8 cellular contexts compared by ENCODE assay signal in genomic region chr18:14178691-14179196, GRCh38. TPM values are rescaled to one million over a fixed set of nuclear protein-coding genes. Genes with fewer than 3 reads are reported as not detected.
DNase-seq lines count a peak whose midpoint lies in the region; ATAC-seq and TF ChIP-seq lines count a peak whose summit lies in the region.
"Not testable (repeated sequence)": the region's sequence is repeated elsewhere in the genome, so short reads cannot be mapped to it uniquely, and the experiment has no call there.

No MANE protein-coding gene starts in this region.

- not testable (repeated sequence) for H3K9ac ChIP-seq in Karpas-422 (ENCODE audit: low read length)

- not testable (repeated sequence) for H3K9me3 ChIP-seq in Karpas-422 (ENCODE audit: low read length); thoracic aorta

- H3K4me2 ChIP-seq in Karpas-422 (ENCODE audit: low read depth, low read length, poor library complexity, severe bottlenecking), result not testable (repeated sequence)

- not testable (repeated sequence) for H3K27me3 ChIP-seq in Karpas-422 (ENCODE audit: low read length); thoracic aorta (replicated peaks; ENCODE audit: insufficient read depth)

- not testable (repeated sequence) for TF ChIP-seq CTCF in thoracic aorta (IDR thresholded peaks at IDR 0.05)

- not testable (repeated sequence) for H4K20me1 ChIP-seq in Karpas-422 (ENCODE audit: insufficient read depth, low read depth, low read length)

- peak; percentile 13 for DNase-seq in GOT3 (lab: John Stamatoyannopoulos, UW)
- DNase-seq in Karpas-422, result peak; percentile 60
- peak; percentile 35 for DNase-seq in SKM-1 treated with dmso at 0.1 percent for 144 hours (lab: John Stamatoyannopoulos, UW; ENCODE audit: unreplicated experiment)
- DNase-seq in activated naive CD4-positive, alpha-beta T cell treated with anti-CD3 and anti-CD28 coated beads, Interleukin-2, amount 10 ng/mL, durations not matched to agents 7 days and 5 days, result peak; percentile 86
- peak; percentile 89 for DNase-seq in glomerular visceral epithelial cell (ENCODE audit: extremely low spot score)
- DNase-seq in pons (ENCODE audit: low spot score), result peak; percentile 34
- not testable (repeated sequence) for DNase-seq in thoracic aorta (ENCODE audit: low spot score)

- H3K4me3 ChIP-seq in GM08714 (ENCODE audit: low read length) (peak overlapping the region; percentile 60), thoracic aorta (peak overlapping the region; percentile 68)
- not testable (repeated sequence) for H3K4me3 ChIP-seq in Karpas-422 (ENCODE audit: low read length)

- H3K4me1 Mint-ChIP-seq in activated naive CD4-positive, alpha-beta T cell treated with anti-CD3 and anti-CD28 coated beads, Interleukin-2, amount 10 ng/mL, durations not matched to agents 7 days and 5 days, result peaks cover 12% of the 10 kb centered on the region

- H3K4me3 Mint-ChIP-seq in activated naive CD4-positive, alpha-beta T cell treated with anti-CD3 and anti-CD28 coated beads, Interleukin-2, amount 10 ng/mL, durations not matched to agents 7 days and 5 days, result peak overlapping the region; percentile 81

- not testable (repeated sequence) for H3K27me3 Mint-ChIP-seq in activated naive CD4-positive, alpha-beta T cell treated with anti-CD3 and anti-CD28 coated beads, Interleukin-2, amount 10 ng/mL, durations not matched to agents 7 days and 5 days

- H3K36me3 ChIP-seq in Karpas-422 (ENCODE audit: insufficient read depth, low read length); thoracic aorta: not testable (repeated sequence)

- not testable (repeated sequence) for H2AFZ ChIP-seq in Karpas-422 (ENCODE audit: low read length)

- not testable (repeated sequence) for H3K79me2 ChIP-seq in Karpas-422 (ENCODE audit: low read length)

- peak overlapping the region; percentile 68 for H3K27ac Mint-ChIP-seq in activated naive CD4-positive, alpha-beta T cell treated with anti-CD3 and anti-CD28 coated beads, Interleukin-2, amount 10 ng/mL, durations not matched to agents 7 days and 5 days

- not testable (repeated sequence) for H3K9me2 ChIP-seq in Karpas-422 (replicated peaks; ENCODE audit: insufficient read depth, low read length)

- H3K36me3 Mint-ChIP-seq in activated naive CD4-positive, alpha-beta T cell treated with anti-CD3 and anti-CD28 coated beads, Interleukin-2, amount 10 ng/mL, durations not matched to agents 7 days and 5 days, result not testable (repeated sequence)

- not testable (repeated sequence) for ATAC-seq in thoracic aorta (ENCODE audit: insufficient number of reproducible peaks, low FRiP score, low read depth)

- H3K4me1 ChIP-seq in Karpas-422 (ENCODE audit: low read length); thoracic aorta (ENCODE audit: control insufficient read depth in 1 of 2, low read depth in 2 of 2): not testable (repeated sequence)

- not testable (repeated sequence) for H3K27ac ChIP-seq in Karpas-422 (ENCODE audit: low read length); thoracic aorta

- not testable (repeated sequence) for H3K9me3 Mint-ChIP-seq in activated naive CD4-positive, alpha-beta T cell treated with anti-CD3 and anti-CD28 coated beads, Interleukin-2, amount 10 ng/mL, durations not matched to agents 7 days and 5 days

- CTCF ChIA-PET in activated naive CD4-positive, alpha-beta T cell treated with anti-CD3 and anti-CD28 coated beads, Interleukin-2, amount 10 ng/mL, durations not matched to agents 7 days and 5 days (lab: Charles Lee), result not testable (repeated sequence)

RNA-seq across cellular contexts. Expression of gene ZNF519, which starts 46.5 kb away (rescaled TPM):
- 6.5 and 29.0 TPM in 2 replicates for total RNA-seq in Karpas-422 (2014; rRNA removed; shearing (Covaris generic); ENCODE audit: low replicate concordance)
- total RNA-seq in thoracic aorta, result 10 to 100 TPM in 1 of 2 donors, 1 to 10 TPM in 1; 1.7 to 10.4 TPM
